9 cellular contexts compared by ENCODE assay signal in the genomic region with DNA sequence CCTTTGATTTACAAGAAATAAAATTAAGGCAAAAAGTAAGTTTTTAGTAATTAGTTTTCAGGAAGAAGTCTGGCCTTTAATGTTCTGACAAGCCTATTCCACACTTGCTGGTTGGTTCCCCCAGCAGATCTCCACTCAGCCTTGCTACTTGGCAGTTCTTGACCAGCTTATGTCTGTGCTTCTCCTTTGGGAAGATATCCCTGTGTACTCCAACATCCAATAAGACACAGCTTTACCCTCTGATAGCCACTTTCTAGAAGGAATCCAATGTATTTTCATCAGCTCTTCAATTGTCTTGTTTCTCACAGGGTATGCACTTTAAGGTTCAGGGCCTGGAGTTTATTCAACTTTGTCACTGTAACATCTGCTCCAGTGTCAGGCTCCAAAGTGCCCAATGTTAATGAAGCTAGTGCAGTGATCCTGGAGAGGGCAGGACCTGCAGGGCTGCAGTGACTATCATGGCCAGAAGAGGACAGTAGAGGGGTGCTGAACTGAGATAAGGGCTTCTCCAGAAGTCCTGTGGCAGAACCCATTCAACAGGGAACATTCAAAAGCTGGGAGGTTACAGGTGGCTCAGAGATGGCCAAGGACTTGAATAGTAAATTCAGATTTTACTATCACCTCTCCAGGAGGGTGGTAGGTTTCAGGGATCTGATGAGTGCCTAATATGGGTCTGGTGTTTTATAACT. TPM values are rescaled to one million over a fixed set of nuclear protein-coding genes. Genes with fewer than 3 reads are reported as not detected.
DNase-seq lines count a peak whose midpoint lies in the region; ATAC-seq and TF ChIP-seq lines count a peak whose summit lies in the region.
"Had no signal": no experiment of that assay in that cellular context is flagged by ENCODE, and none has a peak within 500 bp of the region (broad histone marks: within the 10 kb centered on the region; RNA-seq: fewer than 3 reads in every experiment).

No MANE protein-coding gene starts in this region.

- H3K36me3 ChIP-seq in GM06990 (ENCODE audit: control insufficient read depth, insufficient read depth, low read length) (no peaks in the 10 kb centered on the region; the same call in 1 of the 2 replicates), GM23338 (ENCODE audit: insufficient read depth) (peaks cover 5% of the 10 kb centered on the region; the same call in 1 of the 2 replicates), adipocyte (ENCODE audit: control insufficient read depth, insufficient read depth, low read length, severe bottlenecking) (peaks cover 18% of the 10 kb centered on the region)

- H3K9ac ChIP-seq in adipocyte (ENCODE audit: low read length) = no peak overlapping the region

- H2AFZ ChIP-seq in GM23338 = no peak overlapping the region

- no peaks in the 10 kb centered on the region for H3K27me3 ChIP-seq in GM06990 (replicated peaks; ENCODE audit: control insufficient read depth, insufficient read depth, low read length)
- H3K27me3 ChIP-seq in GM23338 (ENCODE audit: insufficient read depth) = no peaks in the 10 kb centered on the region
- no peaks in the 10 kb centered on the region for H3K27me3 ChIP-seq in adipocyte (replicated peaks; ENCODE audit: control insufficient read depth, insufficient read depth, low read length)

- no peak overlapping the region for H3K27ac ChIP-seq in GM23338 (ENCODE audit: low read depth)

- H3K9me3 ChIP-seq in adipocyte (ENCODE audit: control insufficient read depth, low read length) = no peaks in the 10 kb centered on the region

- no peaks in the 10 kb centered on the region for H3K79me2 ChIP-seq in GM23338 (replicated peaks; ENCODE audit: insufficient read depth)

- H3K4me3 Mint-ChIP-seq in GM23338 = no peak overlapping the region
- H3K4me3 Mint-ChIP-seq: dendritic cell treated with granulocyte-macrophage colony-stimulating factor and Interleukin-4, amounts not matched to agents 40 ng/mL and 50 ng/mL, for 4 days had no signal

- H4K20me1 ChIP-seq in GM23338 (replicated peaks; ENCODE audit: insufficient read depth) = no peaks in the 10 kb centered on the region

- H3F3A ChIP-seq in GM23338 (replicated peaks; ENCODE audit: low read depth) = no peaks in the 10 kb centered on the region

- no peaks in the 10 kb centered on the region for H3K4me1 ChIP-seq in GM23338 (ENCODE audit: insufficient read depth)
- H3K4me1 ChIP-seq in adipocyte (ENCODE audit: control insufficient read depth, insufficient read depth, low read length) = no peaks in the 10 kb centered on the region

- H3K9me2 ChIP-seq in GM23338 (ENCODE audit: insufficient read depth) = no peaks in the 10 kb centered on the region

- peaks cover 4% of the 10 kb centered on the region; the same call in 2 of the 3 replicates for H3K9me3 Mint-ChIP-seq in GM23338
- H3K9me3 Mint-ChIP-seq: dendritic cell treated with granulocyte-macrophage colony-stimulating factor and Interleukin-4, amounts not matched to agents 40 ng/mL and 50 ng/mL, for 4 days had no signal

- no peaks in the 10 kb centered on the region for H3K27me3 Mint-ChIP-seq in GM23338 (ENCODE audit: insufficient read depth, low read depth, poor library complexity)
- H3K27me3 Mint-ChIP-seq: dendritic cell treated with granulocyte-macrophage colony-stimulating factor and Interleukin-4, amounts not matched to agents 40 ng/mL and 50 ng/mL, for 4 days had no signal

- peaks cover 9% of the 10 kb centered on the region; the same call in 2 of the 3 replicates for H3K4me1 Mint-ChIP-seq in GM23338

- ATAC-seq in GM23338 (peak; percentile 97), HG03439 (IDR thresholded peaks at IDR 0.05; ENCODE audit: unreplicated experiment) (no peak)

- H3K4me2 ChIP-seq in GM23338 = no peak overlapping the region

- H3K4me3 ChIP-seq in GM06990 (replicated peaks; ENCODE audit: low read depth, low read length) (no peak overlapping the region), GM23338 (no peak overlapping the region), adipocyte (ENCODE audit: low read length) (no peak overlapping the region)

- DNase-seq in GM06990 (ENCODE audit: extremely low read depth, insufficient read length) (no peak), GM23338 (ENCODE audit: low spot score) (peak; percentile 90), LoVo (ENCODE audit: low spot score) (peak; percentile 65), RKO (ENCODE audit: low spot score) (peak; percentile 59), adipocyte (ENCODE audit: low read depth) (peak; percentile 62), iPS DF 19.7 (ENCODE audit: low read depth, low spot score) (peak; percentile 52)
- peak; percentile 20 for DNase-seq in stimulated activated CD4-positive, alpha-beta T cell treated with anti-CD3 and anti-CD28 coated beads, Interleukin-12 subunit alpha, Interleukin-12 subunit beta, amount 100 ng/mL, for 4 hours

- peak; percentile 92 for TF ChIP-seq CTCF in GM06990 (IDR thresholded peaks at IDR 0.05; ENCODE audit: insufficient read depth, low read length, poor library complexity, severe bottlenecking)
- TF ChIP-seq CTCF in GM23338 (conservative IDR thresholded peaks at IDR 0.05; ENCODE audit: low read depth in 2 of 2) = peak; percentile 94 to 96

- peaks cover 9% of the 10 kb centered on the region; the same call in 2 of the 3 replicates for H3K36me3 Mint-ChIP-seq in GM23338 (ENCODE audit: low read depth)

- H3K27ac Mint-ChIP-seq in GM23338 = no peak overlapping the region
- H3K27ac Mint-ChIP-seq: dendritic cell treated with granulocyte-macrophage colony-stimulating factor and Interleukin-4, amounts not matched to agents 40 ng/mL and 50 ng/mL, for 4 days had no signal

TF ChIP-seq in GM23338, 12 proteins besides CTCF, POLR2A, EP300 and RAD21:
- TF ChIP-seq, protein P1, sequence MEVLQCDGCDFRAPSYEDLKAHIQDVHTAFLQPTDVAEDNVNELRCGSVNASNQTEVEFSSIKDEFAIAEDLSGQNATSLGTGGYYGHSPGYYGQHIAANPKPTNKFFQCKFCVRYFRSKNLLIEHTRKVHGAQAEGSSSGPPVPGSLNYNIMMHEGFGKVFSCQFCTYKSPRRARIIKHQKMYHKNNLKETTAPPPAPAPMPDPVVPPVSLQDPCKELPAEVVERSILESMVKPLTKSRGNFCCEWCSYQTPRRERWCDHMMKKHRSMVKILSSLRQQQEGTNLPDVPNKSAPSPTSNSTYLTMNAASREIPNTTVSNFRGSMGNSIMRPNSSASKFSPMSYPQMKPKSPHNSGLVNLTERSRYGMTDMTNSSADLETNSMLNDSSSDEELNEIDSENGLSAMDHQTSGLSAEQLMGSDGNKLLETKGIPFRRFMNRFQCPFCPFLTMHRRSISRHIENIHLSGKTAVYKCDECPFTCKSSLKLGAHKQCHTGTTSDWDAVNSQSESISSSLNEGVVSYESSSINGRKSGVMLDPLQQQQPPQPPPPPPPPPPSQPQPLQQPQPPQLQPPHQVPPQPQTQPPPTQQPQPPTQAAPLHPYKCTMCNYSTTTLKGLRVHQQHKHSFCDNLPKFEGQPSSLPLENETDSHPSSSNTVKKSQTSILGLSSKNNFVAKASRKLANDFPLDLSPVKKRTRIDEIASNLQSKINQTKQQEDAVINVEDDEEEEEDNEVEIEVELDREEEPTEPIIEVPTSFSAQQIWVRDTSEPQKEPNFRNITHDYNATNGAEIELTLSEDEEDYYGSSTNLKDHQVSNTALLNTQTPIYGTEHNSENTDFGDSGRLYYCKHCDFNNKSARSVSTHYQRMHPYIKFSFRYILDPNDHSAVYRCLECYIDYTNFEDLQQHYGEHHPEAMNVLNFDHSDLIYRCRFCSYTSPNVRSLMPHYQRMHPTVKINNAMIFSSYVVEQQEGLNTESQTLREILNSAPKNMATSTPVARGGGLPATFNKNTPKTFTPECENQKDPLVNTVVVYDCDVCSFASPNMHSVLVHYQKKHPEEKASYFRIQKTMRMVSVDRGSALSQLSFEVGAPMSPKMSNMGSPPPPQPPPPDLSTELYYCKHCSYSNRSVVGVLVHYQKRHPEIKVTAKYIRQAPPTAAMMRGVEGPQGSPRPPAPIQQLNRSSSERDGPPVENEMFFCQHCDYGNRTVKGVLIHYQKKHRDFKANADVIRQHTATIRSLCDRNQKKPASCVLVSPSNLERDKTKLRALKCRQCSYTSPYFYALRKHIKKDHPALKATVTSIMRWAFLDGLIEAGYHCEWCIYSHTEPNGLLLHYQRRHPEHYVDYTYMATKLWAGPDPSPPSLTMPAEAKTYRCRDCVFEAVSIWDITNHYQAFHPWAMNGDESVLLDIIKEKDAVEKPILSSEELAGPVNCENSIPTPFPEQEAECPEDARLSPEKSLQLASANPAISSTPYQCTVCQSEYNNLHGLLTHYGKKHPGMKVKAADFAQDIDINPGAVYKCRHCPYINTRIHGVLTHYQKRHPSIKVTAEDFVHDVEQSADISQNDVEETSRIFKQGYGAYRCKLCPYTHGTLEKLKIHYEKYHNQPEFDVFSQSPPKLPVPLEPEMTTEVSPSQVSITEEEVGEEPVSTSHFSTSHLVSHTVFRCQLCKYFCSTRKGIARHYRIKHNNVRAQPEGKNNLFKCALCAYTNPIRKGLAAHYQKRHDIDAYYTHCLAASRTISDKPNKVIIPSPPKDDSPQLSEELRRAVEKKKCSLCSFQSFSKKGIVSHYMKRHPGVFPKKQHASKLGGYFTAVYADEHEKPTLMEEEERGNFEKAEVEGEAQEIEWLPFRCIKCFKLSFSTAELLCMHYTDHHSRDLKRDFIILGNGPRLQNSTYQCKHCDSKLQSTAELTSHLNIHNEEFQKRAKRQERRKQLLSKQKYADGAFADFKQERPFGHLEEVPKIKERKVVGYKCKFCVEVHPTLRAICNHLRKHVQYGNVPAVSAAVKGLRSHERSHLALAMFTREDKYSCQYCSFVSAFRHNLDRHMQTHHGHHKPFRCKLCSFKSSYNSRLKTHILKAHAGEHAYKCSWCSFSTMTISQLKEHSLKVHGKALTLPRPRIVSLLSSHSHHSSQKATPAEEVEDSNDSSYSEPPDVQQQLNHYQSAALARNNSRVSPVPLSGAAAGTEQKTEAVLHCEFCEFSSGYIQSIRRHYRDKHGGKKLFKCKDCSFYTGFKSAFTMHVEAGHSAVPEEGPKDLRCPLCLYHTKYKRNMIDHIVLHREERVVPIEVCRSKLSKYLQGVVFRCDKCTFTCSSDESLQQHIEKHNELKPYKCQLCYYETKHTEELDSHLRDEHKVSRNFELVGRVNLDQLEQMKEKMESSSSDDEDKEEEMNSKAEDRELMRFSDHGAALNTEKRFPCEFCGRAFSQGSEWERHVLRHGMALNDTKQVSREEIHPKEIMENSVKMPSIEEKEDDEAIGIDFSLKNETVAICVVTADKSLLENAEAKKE (CRISPR knock-in tag; IDR thresholded peaks at IDR 0.05) = peak; percentile 49; the same call in 1 of the 2 replicates
- no peak for TF ChIP-seq STAT1 (IDR thresholded peaks at IDR 0.05; ENCODE audit: unreplicated experiment)

RNA-seq across cellular contexts. Expression of a gene that starts 22.9 kb away (rescaled TPM):
- 66.8 and 83.1 TPM in 2 replicates for total RNA-seq in GM23338 (2014; rRNA removed; shearing (Covaris generic))
- polyA plus RNA-seq in GM23338 (2016; fragmentation: Nextera tagmentation; extraction: Ambion mirVana) = 26.0 and 31.6 TPM in 2 replicates

RNA-seq across cellular contexts. Expression of a gene that starts 23.0 kb away (rescaled TPM):
- total RNA-seq in GM23338 (2014; rRNA removed; shearing (Covaris generic)) = 24.8 and 24.9 TPM in 2 replicates
- 15.6 and 18.6 TPM in 2 replicates for polyA plus RNA-seq in GM23338 (2016; fragmentation: Nextera tagmentation; extraction: Ambion mirVana)

RNA-seq across cellular contexts. Expression of a gene that starts 42.0 kb away (rescaled TPM):
- 0.93 and 2.2 TPM in 2 replicates for total RNA-seq in GM23338 (2014; rRNA removed; shearing (Covaris generic))
- polyA plus RNA-seq in GM23338 (2016; fragmentation: Nextera tagmentation; extraction: Ambion mirVana) = 0.23 and 0.47 TPM in 2 replicates
